ENCODE assay signal across 1 cellular context in genomic region chr3:73653877-73654276, GRCh38.
TF ChIP-seq lines count a peak whose summit lies in the region.

No MANE protein-coding gene starts in this region.

TF ChIP-seq in GM23338, 12 proteins besides CTCF, POLR2A, EP300 and RAD21 (continued from another document):
- TF ChIP-seq ZNF462 (CRISPR knock-in tag; IDR thresholded peaks at IDR 0.05): no peak
- no peak for TF ChIP-seq REST (IDR thresholded peaks at IDR 0.05; ENCODE audit: unreplicated experiment)
- no peak for TF ChIP-seq STAT1 (IDR thresholded peaks at IDR 0.05; ENCODE audit: unreplicated experiment)
